In the genomic region with DNA sequence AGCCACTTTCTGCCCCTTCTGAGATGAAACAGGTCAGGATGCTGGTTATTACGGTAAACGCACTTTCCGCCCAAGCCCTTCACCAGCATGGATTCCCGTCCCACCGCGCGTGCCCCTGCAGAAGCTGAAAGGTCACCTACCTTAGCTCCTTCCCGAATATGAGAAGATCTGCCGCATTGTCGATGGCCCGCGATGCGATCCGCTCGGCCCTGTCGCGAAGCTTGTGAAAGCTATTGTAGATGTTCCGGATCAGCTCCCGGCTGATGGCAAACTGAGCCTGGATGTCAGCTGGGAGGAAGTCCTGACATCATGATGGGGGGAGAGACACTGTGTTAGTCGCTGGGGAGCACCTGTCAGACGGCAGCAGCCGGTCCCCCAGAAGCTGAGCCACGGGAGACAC, we compare ENCODE assay signal across 16 cellular contexts. TPM values are rescaled to one million over a fixed set of nuclear protein-coding genes. Genes with fewer than 3 reads are reported as not detected.
DNase-seq lines count a peak whose midpoint lies in the region; ATAC-seq, FAIRE-seq and TF ChIP-seq lines count a peak whose summit lies in the region.
"Had no signal": no experiment of that assay in that cellular context is flagged by ENCODE, and none has a peak within 500 bp of the region (broad histone marks: within the 10 kb centered on the region; RNA-seq: fewer than 3 reads in every experiment).

No MANE protein-coding gene starts in this region.

- H3K27ac Mint-ChIP-seq in dendritic cell treated with granulocyte-macrophage colony-stimulating factor and Interleukin-4, amounts not matched to agents 40 ng/mL and 50 ng/mL, for 4 days = peak overlapping the region; percentile 81
- peak overlapping the region; percentile 13 for H3K27ac Mint-ChIP-seq in neural progenitor cell

- H3K9ac ChIP-seq in BLaER1 treated with 17β-estradiol and CSF1 and Interleukin-3, amounts not matched to agents 10 nM and 100 nM = no peak overlapping the region
- H3K9ac ChIP-seq in neural progenitor cell = no peak overlapping the region

- H3K4me3 ChIP-seq in BLaER1 treated with 17β-estradiol and CSF1 and Interleukin-3, amounts not matched to agents 10 nM and 100 nM = no peak overlapping the region
- H3K4me3 ChIP-seq in neural progenitor cell = no peak overlapping the region

- no peak overlapping the region for H2AFZ ChIP-seq in neural progenitor cell (replicated peaks)

- H3K4me1 ChIP-seq in BLaER1 treated with 17β-estradiol and CSF1 and Interleukin-3, amounts not matched to agents 10 nM and 100 nM = peaks cover 29 to 53% (median 41%) of the 10 kb centered on the region in 10 experiments
- no peaks in the 10 kb centered on the region for H3K4me1 ChIP-seq in neural progenitor cell
- H3K4me1 ChIP-seq: BE2C, Caco-2 had no signal

- H3K36me3 Mint-ChIP-seq in dendritic cell treated with granulocyte-macrophage colony-stimulating factor and Interleukin-4, amounts not matched to agents 40 ng/mL and 50 ng/mL, for 4 days (ENCODE audit: low read depth) = peaks cover 82% of the 10 kb centered on the region
- H3K36me3 Mint-ChIP-seq in neural progenitor cell = peaks cover 13% of the 10 kb centered on the region

- H3K27me3 Mint-ChIP-seq in dendritic cell treated with granulocyte-macrophage colony-stimulating factor and Interleukin-4, amounts not matched to agents 40 ng/mL and 50 ng/mL, for 4 days = no peaks in the 10 kb centered on the region
- peaks cover 6% of the 10 kb centered on the region for H3K27me3 Mint-ChIP-seq in neural progenitor cell (ENCODE audit: insufficient read depth, low read depth)
- H3K27me3 Mint-ChIP-seq: CD8-positive, alpha-beta memory T cell had no signal

- H3K27me3 ChIP-seq in BLaER1 treated with 17β-estradiol and CSF1 and Interleukin-3, amounts not matched to agents 10 nM and 100 nM = peaks cover 0 to 6% (median 0%) of the 10 kb centered on the region in 11 experiments; a peak in 5 of 22 replicates
- no peaks in the 10 kb centered on the region for H3K27me3 ChIP-seq in neural progenitor cell
- H3K27me3 ChIP-seq: BE2C had no signal

- H3K4me2 ChIP-seq in BLaER1 treated with 17β-estradiol and CSF1 and Interleukin-3, amounts not matched to agents 10 nM and 100 nM = peak overlapping the region in 7 of 11 experiments; percentile 41 to 68 (median 57); a peak in 15 of 22 replicates
- H3K4me2 ChIP-seq in neural progenitor cell = no peak overlapping the region

- DNase-seq in neural progenitor cell (ENCODE audit: low spot score) = no peak
- DNase-seq in urothelium cell line (ENCODE audit: low spot score) = no peak
- DNase-seq in retina = no peak
- no peak for DNase-seq in islet precursor cell
- DNase-seq: BE2C; Caco-2; CD8-positive, alpha-beta memory T cell; DND-41; GDM1; GOT3; H9 had no signal

- no peak for TF ChIP-seq CTCF in neural progenitor cell (IDR thresholded peaks at IDR 0.05)

- no peaks in the 10 kb centered on the region for H3F3A ChIP-seq in neural progenitor cell (ENCODE audit: low read depth)

- H3K27ac ChIP-seq in BLaER1 treated with 17β-estradiol and CSF1 and Interleukin-3, amounts not matched to agents 10 nM and 100 nM = no peak overlapping the region
- no peak overlapping the region for H3K27ac ChIP-seq in neural progenitor cell

- H3K4me1 Mint-ChIP-seq in dendritic cell treated with granulocyte-macrophage colony-stimulating factor and Interleukin-4, amounts not matched to agents 40 ng/mL and 50 ng/mL, for 4 days (ENCODE audit: low read depth) = peaks cover 51% of the 10 kb centered on the region
- peaks cover 8% of the 10 kb centered on the region for H3K4me1 Mint-ChIP-seq in neural progenitor cell

- H3K9me3 Mint-ChIP-seq in dendritic cell treated with granulocyte-macrophage colony-stimulating factor and Interleukin-4, amounts not matched to agents 40 ng/mL and 50 ng/mL, for 4 days = no peaks in the 10 kb centered on the region
- peaks cover 7% of the 10 kb centered on the region for H3K9me3 Mint-ChIP-seq in neural progenitor cell
- H3K9me3 Mint-ChIP-seq: CD8-positive, alpha-beta memory T cell had no signal

- intact Hi-C loops in dendritic cell treated with granulocyte-macrophage colony-stimulating factor and Interleukin-4, amounts not matched to agents 40 ng/mL and 50 ng/mL, for 4 days (cut with micrococcal nuclease) = no loop called here

- H3K4me3 Mint-ChIP-seq in dendritic cell treated with granulocyte-macrophage colony-stimulating factor and Interleukin-4, amounts not matched to agents 40 ng/mL and 50 ng/mL, for 4 days = no peak overlapping the region
- H3K4me3 Mint-ChIP-seq in neural progenitor cell = no peak overlapping the region
- H3K4me3 Mint-ChIP-seq: H9 had no signal

- peaks cover 0 to 49% (median 9%) of the 10 kb centered on the region in 11 experiments; a peak in 15 of 22 replicates for H4K20me1 ChIP-seq in BLaER1 treated with 17β-estradiol and CSF1 and Interleukin-3, amounts not matched to agents 10 nM and 100 nM
- H4K20me1 ChIP-seq in neural progenitor cell (ENCODE audit: low read depth) = no peaks in the 10 kb centered on the region

- no peaks in the 10 kb centered on the region for H3K79me2 ChIP-seq in neural progenitor cell (ENCODE audit: low read depth)

- peak; percentile 27 for FAIRE-seq in urothelium cell line (lab: Jason Lieb, UNC)
- FAIRE-seq: A204.1, GM12892 had no signal

- no peaks in the 10 kb centered on the region for H3K9me3 ChIP-seq in BLaER1 treated with 17β-estradiol and CSF1 and Interleukin-3, amounts not matched to agents 10 nM and 100 nM (replicated peaks in 1 of 11)
- no peaks in the 10 kb centered on the region for H3K9me3 ChIP-seq in neural progenitor cell (ENCODE audit: low read depth)
- H3K9me3 ChIP-seq: BE2C, Caco-2 had no signal

- ATAC-seq in HG03469 (IDR thresholded peaks at IDR 0.05; ENCODE audit: unreplicated experiment) = no peak

- H3K36me3 ChIP-seq in BLaER1 treated with 17β-estradiol and CSF1 and Interleukin-3, amounts not matched to agents 10 nM and 100 nM = peaks cover 0 to 71% (median 18%) of the 10 kb centered on the region in 11 experiments; a peak in 20 of 22 replicates
- no peaks in the 10 kb centered on the region for H3K36me3 ChIP-seq in neural progenitor cell
- H3K36me3 ChIP-seq: BE2C had no signal

RNA-seq across cellular contexts. Expression of a gene that starts 22.1 kb away (rescaled TPM):
- 29.6 and 63.9 TPM in 2 replicates for total RNA-seq in neural progenitor cell (ENCODE audit: low replicate concordance)

RNA-seq across cellular contexts. Expression of a gene that starts 22.2 kb away (rescaled TPM):
- 30.6 and 34.3 TPM in 2 replicates for total RNA-seq in neural progenitor cell (ENCODE audit: low replicate concordance)

RNA-seq across cellular contexts. Expression of a gene that starts 31.4 kb away (rescaled TPM):
- total RNA-seq in neural progenitor cell (ENCODE audit: low replicate concordance) = 23.7 and 46.6 TPM in 2 replicates

RNA-seq across cellular contexts. Expression of a gene that starts 50.1 kb away (rescaled TPM):
- 3.6 and 15.0 TPM in 2 replicates for total RNA-seq in neural progenitor cell (ENCODE audit: low replicate concordance)
